16 cellular contexts compared by ENCODE assay signal in the genomic region with DNA sequence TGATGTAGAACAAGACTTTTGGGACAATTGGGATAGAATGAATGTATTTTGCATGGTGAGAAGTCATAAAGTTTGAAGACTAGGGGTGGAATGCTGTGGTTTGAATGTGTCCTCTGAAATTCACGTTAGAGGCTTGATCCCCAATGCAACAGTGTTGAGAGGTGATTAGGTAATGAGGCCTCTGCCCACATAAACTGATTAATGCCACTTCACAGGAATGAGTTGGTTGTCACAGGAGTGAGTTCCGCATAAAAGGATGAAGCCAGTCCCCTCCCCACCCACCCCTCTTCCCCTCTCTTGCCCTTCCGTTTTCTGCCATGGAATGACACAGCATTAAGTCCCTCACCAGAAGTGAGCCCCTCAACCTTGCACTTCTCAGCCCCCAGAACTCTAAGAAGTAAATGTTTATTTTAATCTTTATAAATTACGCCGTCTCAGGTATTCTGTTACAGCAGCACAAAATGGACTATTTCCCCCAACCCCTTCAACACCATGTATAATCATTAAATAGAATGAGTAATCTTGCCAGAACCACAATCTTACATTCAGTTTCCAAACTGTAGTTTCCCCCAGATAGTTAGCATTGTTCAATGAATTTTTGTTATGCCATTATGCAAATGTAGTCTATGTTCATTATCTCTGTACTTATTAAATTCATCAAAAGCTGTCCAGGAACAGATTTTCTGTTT.
A peak's percentile ranks its signal among the peaks of the same experiment; 100 is the strongest.
DNase-seq lines count a peak whose midpoint lies in the region; ATAC-seq and TF ChIP-seq lines count a peak whose summit lies in the region.
"Had no signal": no experiment of that assay in that cellular context is flagged by ENCODE, and none has a peak within 500 bp of the region (broad histone marks: within the 10 kb centered on the region; RNA-seq: fewer than 3 reads in every experiment).

No MANE protein-coding gene starts in this region.

- H3K4me3 ChIP-seq in AG10803 (ENCODE audit: low read length): no peak overlapping the region
- H3K4me3 ChIP-seq: HAP-1 had no signal

- no peaks in the 10 kb centered on the region for H3K36me3 Mint-ChIP-seq in T-helper 2 cell treated with Interferon-gamma antibody and Interleukin-4, amounts not matched to agents 5 μg/mL and 100 μg/mL, for 36 hours (ENCODE audit: low read depth)

- no peaks in the 10 kb centered on the region for H3K9me3 Mint-ChIP-seq in T-helper 2 cell treated with Interferon-gamma antibody and Interleukin-4, amounts not matched to agents 5 μg/mL and 100 μg/mL, for 36 hours
- H3K9me3 Mint-ChIP-seq: activated T-helper 2 cell treated with anti-CD3 and anti-CD28 coated beads, Interferon-gamma antibody, Interleukin-2, Interleukin-4, amounts not matched to agents 10 μg/mL and 5 μg/mL and 100 μg/mL, durations not matched to agents 14 hours and 24 hours and 36 hours had no signal

- no peak for TF ChIP-seq CTCF in AG10803 (conservative IDR thresholded peaks at IDR 0.05; ENCODE audit: low read length)

- H3K27me3 Mint-ChIP-seq in T-helper 2 cell treated with Interferon-gamma antibody and Interleukin-4, amounts not matched to agents 5 μg/mL and 100 μg/mL, for 36 hours (ENCODE audit: low read depth): peaks cover 2% of the 10 kb centered on the region

- DNase-seq in AG10803 (ENCODE audit: low read depth) (peak; percentile 14), NOMO-1 treated with dmso at 0.1 percent for 144 hours (lab: John Stamatoyannopoulos, UW; ENCODE audit: unreplicated experiment) (peak; percentile 38)
- DNase-seq in T-helper 2 cell treated with Interferon-gamma antibody and Interleukin-4, amounts not matched to agents 5 μg/mL and 100 μg/mL, for 36 hours (ENCODE audit: low spot score): no peak
- no peak for DNase-seq in stimulated activated naive CD4-positive, alpha-beta T cell (lab: John Stamatoyannopoulos, UW)
- DNase-seq: activated CD4-positive, CD25-positive, alpha-beta regulatory T cell; AML-193; NCI-H1092; nucleus accumbens; SHP77 treated with DMSO at 0.1 percent for 48 hours; stimulated activated CD8-positive, alpha-beta memory T cell treated with anti-CD3 and anti-CD28 coated beads, Interleukin-4, amount 100 ng/mL, for 48 hours had no signal

- H3K4me1 Mint-ChIP-seq in T-helper 2 cell treated with Interferon-gamma antibody and Interleukin-4, amounts not matched to agents 5 μg/mL and 100 μg/mL, for 36 hours (ENCODE audit: low read depth): peaks cover 12% of the 10 kb centered on the region

- no peak overlapping the region for H3K27ac Mint-ChIP-seq in T-helper 2 cell treated with Interferon-gamma antibody and Interleukin-4, amounts not matched to agents 5 μg/mL and 100 μg/mL, for 36 hours
- H3K27ac Mint-ChIP-seq: activated T-helper 2 cell treated with anti-CD3 and anti-CD28 coated beads, Interferon-gamma antibody, Interleukin-2, Interleukin-4, amounts not matched to agents 10 μg/mL and 5 μg/mL and 100 μg/mL, durations not matched to agents 14 hours and 24 hours and 36 hours had no signal

- peak; percentile 73 for ATAC-seq in GM18909 (IDR thresholded peaks at IDR 0.05; ENCODE audit: poor library complexity, unreplicated experiment)
- peak; percentile 75 for ATAC-seq in HG02938 (IDR thresholded peaks at IDR 0.05; ENCODE audit: unreplicated experiment)
- no peak for ATAC-seq in HG02885 (IDR thresholded peaks at IDR 0.05; ENCODE audit: poor library complexity, unreplicated experiment)
- no peak for ATAC-seq in GM21723 (IDR thresholded peaks at IDR 0.05; ENCODE audit: unreplicated experiment)

- H3K4me3 Mint-ChIP-seq in T-helper 2 cell treated with Interferon-gamma antibody and Interleukin-4, amounts not matched to agents 5 μg/mL and 100 μg/mL, for 36 hours: no peak overlapping the region

Comparison
In these comparisons a context has a peak if more than half of its experiments do, and no peak if none do; other contexts are left out.
1. DNase-seq: peak in AG10803 (single experiment) and NOMO-1 treated with dmso at 0.1 percent for 144 hours (single experiment); none in T-helper 2 cell treated with Interferon-gamma antibody and Interleukin-4, amounts not matched to agents 5 μg/mL and 100 μg/mL, for 36 hours (single experiment) and stimulated activated naive CD4-positive, alpha-beta T cell (0 of 6).
2. ATAC-seq: peak in GM18909 (single experiment) and HG02938 (single experiment); none in HG02885 (single experiment) and GM21723 (single experiment).